In the genomic region with DNA sequence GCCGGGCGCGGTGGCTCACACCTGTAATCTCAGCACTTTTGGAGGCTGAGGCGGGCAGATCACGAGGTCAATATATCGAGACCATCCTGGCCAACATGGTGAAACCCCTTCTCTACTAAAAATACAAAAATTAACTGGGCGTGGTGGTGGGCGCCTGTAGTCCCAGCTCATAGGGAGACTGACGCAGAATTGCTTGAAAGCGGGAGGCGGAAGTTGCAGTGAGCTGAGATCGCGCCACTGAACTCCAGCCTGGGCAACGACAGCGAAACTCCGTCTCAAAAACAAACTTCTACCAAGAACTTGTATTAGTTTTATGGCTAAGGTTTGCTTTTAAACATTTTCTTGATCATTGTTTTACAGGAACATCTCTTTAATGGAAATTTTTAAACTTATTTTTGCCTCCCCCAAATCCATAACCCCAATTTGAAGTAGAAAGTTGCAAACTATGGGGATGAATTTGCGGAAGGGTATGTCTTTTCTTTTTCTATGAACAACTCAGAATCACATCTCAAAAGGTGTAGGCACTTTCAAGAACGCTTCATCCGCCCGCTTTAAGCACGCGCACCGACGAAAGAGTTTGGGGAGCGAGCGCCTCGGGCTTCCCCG, we compare ENCODE assay signal across 9 cellular contexts. TPM values are rescaled to one million over a fixed set of nuclear protein-coding genes. Genes with fewer than 3 reads are reported as not detected.
DNase-seq lines count a peak whose midpoint lies in the region; ATAC-seq, FAIRE-seq and TF ChIP-seq lines count a peak whose summit lies in the region.
"Had no signal": no experiment of that assay in that cellular context is flagged by ENCODE, and none has a peak within 500 bp of the region (broad histone marks: within the 10 kb centered on the region; RNA-seq: fewer than 3 reads in every experiment).

No MANE protein-coding gene starts in this region.

- ATAC-seq in PC-3 (no peak), pancreas (no peak), GM21576 (IDR thresholded peaks at IDR 0.05; ENCODE audit: unreplicated experiment) (no peak)

- peak overlapping the region; percentile 69 for H3K4me3 ChIP-seq in CD8-positive, alpha-beta memory T cell (ENCODE audit: low read length)
- H3K4me3 ChIP-seq in PC-3 (ENCODE audit: low read length) (peak overlapping the region; percentile 42; the same call in 1 of the 2 replicates), pancreas (peak overlapping the region in 3 of 4 donors; percentile 26 to 48 (median 38))

- H3K9ac ChIP-seq in PC-3 (ENCODE audit: low read length) = peak overlapping the region; percentile 67

- H3K27ac Mint-ChIP-seq in CD8-positive, alpha-beta memory T cell = peak overlapping the region; percentile 92 to 97 (median 96)

- TF ChIP-seq CTCF in PC-3 (conservative IDR thresholded peaks at IDR 0.05; ENCODE audit: low read depth, low read length) (no peak), pancreas (IDR thresholded peaks at IDR 0.05) (no peak)

- H3K9me2 ChIP-seq in PC-3 (replicated peaks; ENCODE audit: low read length) = no peaks in the 10 kb centered on the region

- no peak for FAIRE-seq in pancreas (lab: Jason Lieb, UNC)
- FAIRE-seq: frontal cortex had no signal

- no peaks in the 10 kb centered on the region for H4K20me1 ChIP-seq in PC-3 (ENCODE audit: low read length)

- H3K4me1 ChIP-seq in CD8-positive, alpha-beta memory T cell (ENCODE audit: insufficient read depth, low read length) = peaks cover 11% of the 10 kb centered on the region
- H3K4me1 ChIP-seq in PC-3 (ENCODE audit: insufficient read depth, low read length) = peaks cover 17% of the 10 kb centered on the region
- H3K4me1 ChIP-seq in pancreas = peaks cover 0 to 12% (median 9%) of the 10 kb centered on the region in 3 donors

- POLR2A ChIA-PET in CD8-positive, alpha-beta memory T cell (lab: Charles Lee) = interaction anchor here (1.2 to 2.6 kb wide), 4 partner anchors 13 to 197 kb away, joined by 5 to 48 read pairs (median 7); a partner anchor contains a TSS
- POLR2A ChIA-PET in PC-3 (lab: Charles Lee; ENCODE audit: unreplicated experiment) = no interaction called here

- H3K9me3 ChIP-seq in CD8-positive, alpha-beta memory T cell (ENCODE audit: low read length) = no peaks in the 10 kb centered on the region
- H3K9me3 ChIP-seq in PC-3 (ENCODE audit: low read length) (no peaks in the 10 kb centered on the region), pancreas (no peaks in the 10 kb centered on the region)

- H3K36me3 ChIP-seq in CD8-positive, alpha-beta memory T cell (ENCODE audit: insufficient read depth, low read length) = no peaks in the 10 kb centered on the region
- H3K36me3 ChIP-seq in PC-3 (ENCODE audit: low read depth, low read length) = no peaks in the 10 kb centered on the region
- H3K36me3 ChIP-seq in pancreas = no peaks in the 10 kb centered on the region

- peaks cover 0 to 3% of the 10 kb centered on the region in 2 donors for H3K27me3 Mint-ChIP-seq in CD8-positive, alpha-beta memory T cell

- BruUV-seq in PC-3 (replicated peaks; lab: Mats Ljungman, UMichigan) = TSS peak; percentile 28

- no peaks in the 10 kb centered on the region for H3F3A ChIP-seq in PC-3 (ENCODE audit: low read length, unreplicated experiment)

- peaks cover 0 to 2% (median 0%) of the 10 kb centered on the region in 3 donors for H3K36me3 Mint-ChIP-seq in CD8-positive, alpha-beta memory T cell

- no peaks in the 10 kb centered on the region for H3K27me3 ChIP-seq in CD8-positive, alpha-beta memory T cell (ENCODE audit: insufficient read depth, low read length, poor library complexity, severe bottlenecking)
- H3K27me3 ChIP-seq in PC-3 (ENCODE audit: low read length) (no peaks in the 10 kb centered on the region), pancreas (no peaks in the 10 kb centered on the region)

- intact Hi-C loops in PC-3 (cut with micrococcal nuclease) = loop anchor here (1.0 kb wide), 1 partner anchor 46 kb away; no protein-coding TSS in a partner anchor
- intact Hi-C loops in pancreas (cut with DNase I) = no loop called here

- 54 to 57% methylated on average over 28 of the region's 28 CpGs for WGBS in pancreas, 2 donors

- no peak for DNase-seq in CD8-positive, alpha-beta memory T cell
- DNase-seq in PC-3 (no peak), epithelial cell of prostate (ENCODE audit: low read depth, low spot score) (no peak), pancreas (no peak), NCI-H510A treated with DMSO at 0.1 percent for 48 hours (lab: John Stamatoyannopoulos, UW) (no peak), 8988T (no peak), SHP77 treated with DMSO at 0.1 percent for 48 hours (lab: John Stamatoyannopoulos, UW) (no peak)

- peaks cover 0 to 4% (median 0%) of the 10 kb centered on the region in 5 donors for H3K9me3 Mint-ChIP-seq in CD8-positive, alpha-beta memory T cell

- H3K4me2 ChIP-seq in PC-3 (ENCODE audit: low read length) = peak overlapping the region; percentile 74

- CTCF ChIA-PET in CD8-positive, alpha-beta memory T cell (lab: Charles Lee) = interaction anchor here (0.5 to 10.1 kb wide), 6 partner anchors 14 to 211 kb away, joined by 3 to 84 read pairs (median 15); no protein-coding TSS in a partner anchor
- CTCF ChIA-PET in PC-3 (lab: Charles Lee) = no interaction called here

- peak overlapping the region; percentile 74 to 88 (median 81) for H3K4me3 Mint-ChIP-seq in CD8-positive, alpha-beta memory T cell

- peak overlapping the region; percentile 83 for H3K27ac ChIP-seq in CD8-positive, alpha-beta memory T cell (ENCODE audit: low read depth, low read length)
- H3K27ac ChIP-seq in PC-3 (ENCODE audit: low read length) (no peak overlapping the region), epithelial cell of prostate (peak overlapping the region; percentile 23), pancreas (peak overlapping the region; percentile 80 to 97 (median 93))

- H2AFZ ChIP-seq in PC-3 (ENCODE audit: low read length) = peak overlapping the region; percentile 95

- H3K4me1 Mint-ChIP-seq in CD8-positive, alpha-beta memory T cell = peaks cover 7 to 15% (median 12%) of the 10 kb centered on the region in 3 donors

- H3K79me2 ChIP-seq in PC-3 (ENCODE audit: low read length) = no peaks in the 10 kb centered on the region

RNA-seq across cellular contexts. Expression of a gene that starts 46.8 kb away (rescaled TPM):
- 1,000 to 10,000 TPM; 2,403 to 2,474 TPM for total RNA-seq in CD8-positive, alpha-beta memory T cell
- polyA plus RNA-seq in CD8-positive, alpha-beta memory T cell = 1,830 TPM
- total RNA-seq in PC-3 (2014; rRNA removed) = 1,625 and 2,032 TPM in 2 replicates
- total RNA-seq in pancreas = 100 to 1,000 TPM; 319 to 600 (median 503) TPM
- 100 to 1,000 TPM; 627 to 751 TPM for polyA plus RNA-seq in pancreas
